Comparison of ENCODE assay signal across 10 cellular contexts in the genomic region with DNA sequence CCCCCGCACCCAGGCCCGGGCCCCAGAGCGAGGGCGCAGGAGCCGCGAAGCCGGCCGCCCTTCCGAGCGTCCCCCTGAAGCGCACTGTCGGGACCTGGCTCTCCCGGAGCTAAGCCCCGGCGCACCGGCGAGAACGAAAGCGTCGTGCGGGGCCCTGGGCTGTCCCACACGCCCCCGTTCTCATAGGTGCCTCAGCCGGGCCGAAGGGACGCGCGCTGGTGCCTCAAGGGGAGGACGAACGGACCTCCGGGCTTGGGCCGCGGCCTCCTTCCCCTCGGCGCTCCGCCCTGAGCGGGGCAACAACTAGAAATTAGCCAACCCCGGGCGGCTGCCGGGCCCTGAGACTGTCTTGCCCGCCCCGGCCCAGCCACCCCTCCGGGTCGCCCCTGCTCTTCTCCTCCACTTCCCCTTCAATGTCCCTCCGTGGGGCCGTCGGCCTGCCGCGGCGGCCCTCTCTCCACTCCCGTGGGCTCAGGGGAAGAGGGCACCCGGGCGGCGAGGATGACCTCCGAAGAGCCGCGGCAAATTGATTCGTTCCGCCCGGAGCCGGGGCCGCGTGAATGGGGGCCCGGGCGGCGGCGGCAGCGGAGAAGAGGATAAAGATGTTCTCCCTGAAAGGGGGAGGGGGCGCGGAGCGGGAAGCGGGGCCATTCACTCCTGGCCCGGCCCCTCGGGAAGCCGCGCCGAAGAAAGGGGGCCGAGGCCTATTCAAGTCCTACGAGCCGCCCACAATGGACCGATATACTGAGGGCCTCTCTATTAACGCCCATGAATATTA. TPM values are rescaled to one million over a fixed set of nuclear protein-coding genes. Genes with fewer than 3 reads are reported as not detected.
DNase-seq lines count a peak whose midpoint lies in the region; ATAC-seq, FAIRE-seq and TF ChIP-seq lines count a peak whose summit lies in the region.
"Had no signal": no experiment of that assay in that cellular context is flagged by ENCODE, and none has a peak within 500 bp of the region (broad histone marks: within the 10 kb centered on the region; RNA-seq: fewer than 3 reads in every experiment).

No MANE protein-coding gene starts in this region.

- ATAC-seq in left ventricle myocardium superior (peak; percentile 11), GM18909 (IDR thresholded peaks at IDR 0.05; ENCODE audit: poor library complexity, unreplicated experiment) (no peak)

- intact Hi-C loops in left ventricle myocardium superior (cut with micrococcal nuclease) = no loop called here

- DNase-seq in GM20000 (ENCODE audit: low spot score) (peak; percentile 67), SK-N-MC (ENCODE audit: low read depth, low spot score) (no peak), left ventricle myocardium superior (no peak), skeletal muscle cell (ENCODE audit: low read depth) (no peak), HUDEP-2 (lab: John Stamatoyannopoulos, UW; ENCODE audit: unreplicated experiment in 76 of 76) (no peak), COLO829 (ENCODE audit: low spot score) (no peak), frontal cortex (ENCODE audit: low spot score in 2 of 2) (no peak)
- DNase-seq: NCI-H1105 had no signal

- H3K4me3 ChIP-seq in SK-N-MC (0 out of 2 replicates have a peak overlapping the region, but pooled peaks have one; percentile 30), skeletal muscle cell (ENCODE audit: low read depth, low read length) (peak overlapping the region; percentile 15)

- no peak overlapping the region for H3K27ac ChIP-seq in SK-N-MC

- H3K9me3 ChIP-seq in SK-N-MC (ENCODE audit: low read depth, low read length) = no peaks in the 10 kb centered on the region

- H3K9ac ChIP-seq in SK-N-MC (ENCODE audit: insufficient read length) = no peak overlapping the region

- TF ChIP-seq CTCF in GM20000 (IDR thresholded peaks at IDR 0.05; ENCODE audit: extremely low read depth, missing control alignments) = no peak

- no peak for FAIRE-seq in frontal cortex (lab: Jason Lieb, UNC)
- FAIRE-seq: islet of Langerhans had no signal

- H3K36me3 ChIP-seq in SK-N-MC (ENCODE audit: insufficient read depth, low read length) = no peaks in the 10 kb centered on the region

RNA-seq across cellular contexts. Expression of a gene that starts 3.5 kb away (rescaled TPM):
- total RNA-seq in left ventricle myocardium superior (not detected), frontal cortex (0.41 TPM)

RNA-seq across cellular contexts. Expression of a gene that starts 32.7 kb away (rescaled TPM):
- total RNA-seq in left ventricle myocardium superior (12.5 TPM), frontal cortex (48.5 TPM)
